18 cellular contexts compared by ENCODE assay signal in the genomic region with DNA sequence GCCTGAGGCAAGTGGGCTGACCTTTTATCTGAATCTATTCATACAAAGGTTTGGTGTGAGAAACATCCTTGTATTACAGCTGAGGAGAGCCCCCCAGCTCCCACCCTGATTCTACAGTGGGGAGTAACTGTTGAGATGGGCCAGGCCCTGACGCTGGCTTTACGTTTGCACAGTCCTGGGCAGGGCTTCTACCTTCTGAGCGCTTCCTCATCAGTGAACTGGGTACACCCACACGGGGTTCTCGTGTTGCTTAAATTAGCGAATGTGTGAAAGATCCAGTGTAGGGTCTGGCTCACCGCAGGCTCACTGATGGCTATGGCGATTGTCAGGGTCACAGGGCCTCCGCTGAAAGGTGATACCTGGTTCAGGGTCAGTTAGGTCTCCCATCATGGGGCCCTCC. TPM values are rescaled to one million over a fixed set of nuclear protein-coding genes. Genes with fewer than 3 reads are reported as not detected.
DNase-seq lines count a peak whose midpoint lies in the region; ATAC-seq and TF ChIP-seq lines count a peak whose summit lies in the region.
"Had no signal": no experiment of that assay in that cellular context is flagged by ENCODE, and none has a peak within 500 bp of the region (broad histone marks: within the 10 kb centered on the region; RNA-seq: fewer than 3 reads in every experiment).

No MANE protein-coding gene starts in this region.

- no peak for TF ChIP-seq CTCF in DND-41 (IDR thresholded peaks at IDR 0.05; ENCODE audit: borderline replicate concordance, extremely low read depth, low read length, poor library complexity, severe bottlenecking)

- H3K27me3 Mint-ChIP-seq in activated T-helper 17 cell treated with anti-CD3 and anti-CD28 coated beads, Interleukin-2, amount 50 U/mL, for 72 hours = no peaks in the 10 kb centered on the region
- H3K27me3 Mint-ChIP-seq: IgD-negative memory B cell had no signal

- no peak overlapping the region for H3K18ac ChIP-seq in mesenchymal stem cell (ENCODE audit: low read depth in 1 of 2, low read length in 2 of 2)

- no peak overlapping the region for H2BK5ac ChIP-seq in mesenchymal stem cell (ENCODE audit: low read depth, low read length, poor library complexity, severe bottlenecking)

- no peaks in the 10 kb centered on the region for H3K9me3 Mint-ChIP-seq in activated T-helper 17 cell treated with anti-CD3 and anti-CD28 coated beads, Interleukin-2, amount 50 U/mL, for 72 hours
- H3K9me3 Mint-ChIP-seq: IgD-negative memory B cell had no signal

- peaks cover 89% of the 10 kb centered on the region for H3K36me3 Mint-ChIP-seq in activated T-helper 17 cell treated with anti-CD3 and anti-CD28 coated beads, Interleukin-2, amount 50 U/mL, for 72 hours (ENCODE audit: low read depth)

- H3K27me3 ChIP-seq in DND-41 (ENCODE audit: insufficient read depth, low read length, poor library complexity) (no peaks in the 10 kb centered on the region), mesenchymal stem cell (ENCODE audit: control insufficient read depth in 1 of 2, insufficient read depth in 1 of 2, low read length in 2 of 2) (no peaks in the 10 kb centered on the region)
- H3K27me3 ChIP-seq: adrenal gland had no signal

- no peak overlapping the region for H2BK120ac ChIP-seq in mesenchymal stem cell (ENCODE audit: low read depth, low read length)

- peaks cover 27% of the 10 kb centered on the region for H3K79me1 ChIP-seq in mesenchymal stem cell (replicated peaks; ENCODE audit: low read length, poor library complexity, severe bottlenecking)

- H3K79me2 ChIP-seq in DND-41 (ENCODE audit: insufficient read depth, low read length) = no peaks in the 10 kb centered on the region

- H3K4me1 Mint-ChIP-seq in activated T-helper 17 cell treated with anti-CD3 and anti-CD28 coated beads, Interleukin-2, amount 50 U/mL, for 72 hours = peaks cover 10% of the 10 kb centered on the region

- H2AK5ac ChIP-seq in mesenchymal stem cell (ENCODE audit: low read length, severe bottlenecking) = no peak overlapping the region

- H3K4ac ChIP-seq in mesenchymal stem cell (ENCODE audit: low read depth in 1 of 2, low read length in 2 of 2) = no peak overlapping the region

- H3K27ac ChIP-seq in DND-41 (ENCODE audit: low read length) (no peak overlapping the region), mesenchymal stem cell (ENCODE audit: low read length, poor library complexity, severe bottlenecking) (no peak overlapping the region)
- H3K27ac ChIP-seq: adrenal gland, C4-2B, lower lobe of right lung, thoracic aorta had no signal

- no peak overlapping the region for H3K4me3 Mint-ChIP-seq in activated T-helper 17 cell treated with anti-CD3 and anti-CD28 coated beads, Interleukin-2, amount 50 U/mL, for 72 hours

- H3K14ac ChIP-seq in mesenchymal stem cell (ENCODE audit: low read length in 2 of 2) = no peak overlapping the region

- peak overlapping the region; percentile 83 for H3K27ac Mint-ChIP-seq in activated T-helper 17 cell treated with anti-CD3 and anti-CD28 coated beads, Interleukin-2, amount 50 U/mL, for 72 hours

- no peak overlapping the region for H2AFZ ChIP-seq in DND-41 (ENCODE audit: low read depth, low read length)
- no peak overlapping the region for H2AFZ ChIP-seq in mesenchymal stem cell (ENCODE audit: low read depth, low read length)

- 94% methylated on average over 9 of the region's 9 CpGs for WGBS in mesenchymal stem cell

- 0 out of 3 replicates have a peak, but pooled peaks have one; percentile 17 for ATAC-seq in DND-41 (ENCODE audit: insufficient read depth, low read depth)
- ATAC-seq in GM19438 (IDR thresholded peaks at IDR 0.05; ENCODE audit: low read depth, unreplicated experiment) = peak; percentile 19
- peak; percentile 6 for ATAC-seq in activated T-helper 17 cell treated with anti-CD3 and anti-CD28 coated beads, Interleukin-2, amount 50 U/mL, for 72 hours (replicated peaks)
- ATAC-seq in GM21528 (IDR thresholded peaks at IDR 0.05; ENCODE audit: low FRiP score, unreplicated experiment) = no peak
- ATAC-seq: Panc1 had no signal

- no peak overlapping the region for H4K8ac ChIP-seq in mesenchymal stem cell (ENCODE audit: low read length)

- H3K9ac ChIP-seq in DND-41 (ENCODE audit: low read depth, low read length) (no peak overlapping the region), mesenchymal stem cell (ENCODE audit: low read length) (peak overlapping the region; percentile 54)
- H3K9ac ChIP-seq: SK-N-SH had no signal

- H3K4me2 ChIP-seq in DND-41 (ENCODE audit: insufficient read depth, low read length) (no peak overlapping the region), mesenchymal stem cell (ENCODE audit: low read length, poor library complexity, severe bottlenecking) (no peak overlapping the region)
- H3K4me2 ChIP-seq: SK-N-SH had no signal

- H2BK15ac ChIP-seq in mesenchymal stem cell (ENCODE audit: low read depth, poor library complexity, severe bottlenecking) = no peak overlapping the region

- H3K23ac ChIP-seq in mesenchymal stem cell (ENCODE audit: low read length in 2 of 2) = no peak overlapping the region

- H3K4me1 ChIP-seq in DND-41 (ENCODE audit: insufficient read depth, low read length) = no peaks in the 10 kb centered on the region
- peaks cover 3% of the 10 kb centered on the region for H3K4me1 ChIP-seq in mesenchymal stem cell (ENCODE audit: control insufficient read depth, insufficient read depth, low read depth, low read length)
- H3K4me1 ChIP-seq: lower lobe of right lung had no signal

- peaks cover 19% of the 10 kb centered on the region for H4K20me1 ChIP-seq in DND-41 (ENCODE audit: insufficient read depth, low read length)

- no peak overlapping the region for H2BK12ac ChIP-seq in mesenchymal stem cell (ENCODE audit: low read length in 2 of 2)

- H3K4me3 ChIP-seq in DND-41 (ENCODE audit: low read depth in 1 of 2, low read length in 2 of 2) (no peak overlapping the region), mesenchymal stem cell (ENCODE audit: insufficient read depth in 1 of 2, low read depth in 1 of 2, low read length in 2 of 2) (no peak overlapping the region)
- H3K4me3 ChIP-seq: adrenal gland, lower lobe of right lung, thoracic aorta had no signal

- DNase-seq in DND-41 (no peak), mesenchymal stem cell (no peak), cerebellum (ENCODE audit: low spot score) (no peak), cerebellar nuclear complex (lab: John Stamatoyannopoulos, UW) (no peak)
- DNase-seq: adrenal gland; central memory CD4-positive, alpha-beta T cell; DMS53; foreskin melanocyte; lower lobe of right lung; NCI-H69; SK-N-SH had no signal

- H3K9me3 ChIP-seq in DND-41 (ENCODE audit: insufficient read depth, low read length, severe bottlenecking) (no peaks in the 10 kb centered on the region), mesenchymal stem cell (ENCODE audit: control insufficient read depth, low read length) (no peaks in the 10 kb centered on the region)
- H3K9me3 ChIP-seq: adrenal gland, lower lobe of right lung, SK-N-SH, thoracic aorta had no signal

- H3K36me3 ChIP-seq in DND-41 (ENCODE audit: insufficient read depth, low read length) (peaks cover 70% of the 10 kb centered on the region), mesenchymal stem cell (ENCODE audit: control insufficient read depth in 1 of 2, insufficient read depth in 2 of 2, low read depth in 1 of 2, low read length in 2 of 2) (peaks cover 62 to 76% of the 10 kb centered on the region in 2 experiments)

- H4K91ac ChIP-seq in mesenchymal stem cell (ENCODE audit: low read length) = no peak overlapping the region

RNA-seq across cellular contexts. Expression of a gene that starts 7.3 kb away (rescaled TPM):
- total RNA-seq in activated T-helper 17 cell treated with anti-CD3 and anti-CD28 coated beads, Interleukin-2, amount 50 U/mL, for 72 hours = under 1 TPM; 0.34 to 0.58 TPM
- polyA plus RNA-seq in mesenchymal stem cell (2013, experiment 1 of 2) = not detected
- not detected for polyA plus RNA-seq in mesenchymal stem cell (2013, experiment 2 of 2)
- total RNA-seq in cerebellum = 0.64 TPM
- polyA plus RNA-seq: SK-N-SH had no signal

RNA-seq across cellular contexts. Expression of a gene that starts 20.8 kb away (rescaled TPM):
- total RNA-seq in activated T-helper 17 cell treated with anti-CD3 and anti-CD28 coated beads, Interleukin-2, amount 50 U/mL, for 72 hours = 100 to 1,000 TPM in 1 of 2 donors, 10 to 100 TPM in 1; 69.5 to 104 TPM
- 246 TPM for polyA plus RNA-seq in mesenchymal stem cell (2013, experiment 1 of 2)
- 245 TPM for polyA plus RNA-seq in mesenchymal stem cell (2013, experiment 2 of 2)
- total RNA-seq in cerebellum = 61.3 TPM

RNA-seq across cellular contexts. Expression of a gene that starts 51.8 kb away (rescaled TPM):
- total RNA-seq in activated T-helper 17 cell treated with anti-CD3 and anti-CD28 coated beads, Interleukin-2, amount 50 U/mL, for 72 hours = 10 to 100 TPM; 56.7 to 71.7 TPM
- polyA plus RNA-seq in mesenchymal stem cell (2013, experiment 1 of 2) = 17.8 TPM
- 17.5 TPM for polyA plus RNA-seq in mesenchymal stem cell (2013, experiment 2 of 2)
- total RNA-seq in cerebellum = 21.2 TPM
